In the genomic region with DNA sequence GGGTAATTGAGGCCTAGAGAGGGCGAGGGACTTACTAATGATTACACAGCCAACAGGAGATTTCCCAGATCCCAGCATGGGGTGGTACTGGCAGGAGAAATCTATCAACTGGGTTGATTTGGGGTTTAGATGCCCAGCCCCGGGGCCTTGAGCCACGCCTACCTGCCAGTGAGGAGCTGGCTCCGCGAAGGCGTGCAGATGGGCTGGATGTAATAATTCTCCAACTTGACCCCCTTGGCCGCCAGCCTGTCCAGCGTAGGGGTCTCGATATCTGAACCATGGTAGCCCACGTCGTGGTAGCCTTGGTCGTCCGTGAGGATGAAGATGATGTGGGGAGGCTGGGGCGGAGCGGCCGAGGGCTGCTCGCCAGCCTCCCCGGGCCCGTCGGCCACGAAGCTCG, we compare ENCODE assay signal across 8 cellular contexts. TPM values are rescaled to one million over a fixed set of nuclear protein-coding genes. Genes with fewer than 3 reads are reported as not detected.
DNase-seq lines count a peak whose midpoint lies in the region; ATAC-seq and TF ChIP-seq lines count a peak whose summit lies in the region.
"Had no signal": no experiment of that assay in that cellular context is flagged by ENCODE, and none has a peak within 500 bp of the region (broad histone marks: within the 10 kb centered on the region; RNA-seq: fewer than 3 reads in every experiment).

No MANE protein-coding gene starts in this region.

- H3K27me3 ChIP-seq in IMR-90 (ENCODE audit: control insufficient read depth, insufficient read depth, low read length): no peaks in the 10 kb centered on the region
- H3K27me3 ChIP-seq in mammary epithelial cell (ENCODE audit: insufficient read depth, low read length): no peaks in the 10 kb centered on the region
- H3K27me3 ChIP-seq in kidney epithelial cell (ENCODE audit: control insufficient read depth, insufficient read depth, low read length): no peaks in the 10 kb centered on the region
- no peaks in the 10 kb centered on the region for H3K27me3 ChIP-seq in tibial artery

- TF ChIP-seq POLR2A in IMR-90 (IDR thresholded peaks at IDR 0.05; ENCODE audit: low read depth, low read length): no peak

- dilution Hi-C loops in IMR-90 (cut with HindIII; ENCODE audit: low sequenced_read_pairs, unreplicated experiment): no loop called here
- dilution Hi-C loops in mammary epithelial cell (cut with HindIII; ENCODE audit: low sequenced_read_pairs): no loop called here

- in situ Hi-C loops in IMR-90 (cut with MboI; ENCODE audit: low sequenced_read_pairs) (no loop called here), mammary epithelial cell (cut with MboI; ENCODE audit: low sequenced_read_pairs in 2 of 2) (no loop called here)

- H2BK15ac ChIP-seq in IMR-90 (ENCODE audit: low read depth, low read length): peak overlapping the region; percentile 17; the same call in 2 of the 3 replicates

- H3K4me1 ChIP-seq in IMR-90 (ENCODE audit: control insufficient read depth, insufficient read depth, low read length) (peaks cover 45% of the 10 kb centered on the region), mammary epithelial cell (ENCODE audit: insufficient read depth, low read length) (peaks cover 62% of the 10 kb centered on the region), tibial artery (peaks cover 0 to 17% (median 14%) of the 10 kb centered on the region in 4 donors)

- peak overlapping the region; percentile 32 to 56; a peak in 2 of 4 replicates for H4K8ac ChIP-seq in IMR-90 (ENCODE audit: low read depth in 2 of 2, low read length in 2 of 2)

- DNase-seq in IMR-90: no peak
- DNase-seq in mammary epithelial cell: no peak
- no peak for DNase-seq in kidney epithelial cell (ENCODE audit: low read depth)
- DNase-seq in tibial artery: no peak
- no peak for DNase-seq in cerebellum (ENCODE audit: low spot score)
- DNase-seq in natural killer cell: no peak
- DNase-seq in NOMO-1 (lab: John Stamatoyannopoulos, UW; ENCODE audit: unreplicated experiment in 2 of 2): no peak
- DNase-seq: naive thymus-derived CD4-positive, alpha-beta T cell had no signal

- peak overlapping the region; percentile 72 for H3K9ac ChIP-seq in IMR-90 (ENCODE audit: low read depth, low read length)
- no peak overlapping the region for H3K9ac ChIP-seq in mammary epithelial cell (ENCODE audit: insufficient read depth, low read length)

- H4K20me1 ChIP-seq in IMR-90 (ENCODE audit: insufficient read depth, low read length) (peaks cover 8% of the 10 kb centered on the region; the same call in 1 of the 2 replicates), mammary epithelial cell (ENCODE audit: insufficient read depth, low read length) (no peaks in the 10 kb centered on the region)

- peak overlapping the region; percentile 80 for H2BK120ac ChIP-seq in IMR-90 (ENCODE audit: low read depth, low read length)

- H3K4me3 ChIP-seq in IMR-90 (ENCODE audit: insufficient read depth, low read depth, low read length): peak overlapping the region; percentile 38
- peak overlapping the region; percentile 36 to 54 (median 49) for H3K4me3 ChIP-seq in mammary epithelial cell (replicated peaks in 1 of 3; ENCODE audit: insufficient read depth in 1 of 3, low read depth in 2 of 3, low read length in 3 of 3)
- H3K4me3 ChIP-seq in kidney epithelial cell (ENCODE audit: low read depth, low read length): peak overlapping the region; percentile 25
- H3K4me3 ChIP-seq in tibial artery: peak overlapping the region; percentile 44 to 48

- intact Hi-C loops in IMR-90 (cut with micrococcal nuclease): loop anchor here (2.0 kb wide), 1 partner anchor 49 kb away; no protein-coding TSS in a partner anchor
- intact Hi-C loops in mammary epithelial cell (cut with micrococcal nuclease): no loop called here
- intact Hi-C loops in tibial artery (cut with DNase I; ENCODE audit: low total_unique reads): no loop called here
- intact Hi-C loops in natural killer cell (cut with micrococcal nuclease): no loop called here

- peak overlapping the region; percentile 45 for H2BK5ac ChIP-seq in IMR-90 (ENCODE audit: low read depth, low read length, poor library complexity, severe bottlenecking)

- no peak overlapping the region for H3K27ac Mint-ChIP-seq in natural killer cell
- H3K27ac Mint-ChIP-seq: naive thymus-derived CD4-positive, alpha-beta T cell had no signal

- no peaks in the 10 kb centered on the region for H3K9me3 Mint-ChIP-seq in natural killer cell
- H3K9me3 Mint-ChIP-seq: naive thymus-derived CD4-positive, alpha-beta T cell had no signal

- peak overlapping the region; percentile 22 for H2AK9ac ChIP-seq in IMR-90 (replicated peaks; ENCODE audit: low read depth, low read length, poor library complexity)

- no CpG with 5 or more reads among the region's 22 CpGs for WGBS in IMR-90 (ENCODE audit: extremely low coverage in 2 of 2, insufficient read length in 1 of 2), 2 experiments
- 53% methylated on average over 16 of the region's 22 CpGs for WGBS in mammary epithelial cell (ENCODE audit: low coverage, missing lambda C conversion rate)

- CTCF ChIA-PET in IMR-90 (lab: Yijun Ruan, JAX) (no interaction called here), mammary epithelial cell (lab: Charles Lee; ENCODE audit: low non-redundant PET) (no interaction called here)

- TF ChIP-seq RAD21 in IMR-90 (IDR thresholded peaks at IDR 0.05; ENCODE audit: low read length): no peak

- H3K4me3 Mint-ChIP-seq in natural killer cell: no peak overlapping the region

- POLR2A ChIA-PET in IMR-90 (lab: Charles Lee; ENCODE audit: unreplicated experiment): no interaction called here

- peak overlapping the region; percentile 55; the same call in 1 of the 2 replicates for H2BK20ac ChIP-seq in IMR-90 (ENCODE audit: low read depth, low read length)

- H2AK5ac ChIP-seq in IMR-90 (ENCODE audit: low read depth, low read length): peak overlapping the region; percentile 65

- peak overlapping the region; percentile 66 for H3K14ac ChIP-seq in IMR-90 (replicated peaks; ENCODE audit: low read depth, low read length)

- peak overlapping the region; percentile 91 for H3K4ac ChIP-seq in IMR-90 (ENCODE audit: low read depth, low read length)

- peaks cover 12% of the 10 kb centered on the region; the same call in 1 of the 2 replicates for H3K36me3 ChIP-seq in IMR-90 (ENCODE audit: control insufficient read depth, insufficient read depth, low read length)
- no peaks in the 10 kb centered on the region for H3K36me3 ChIP-seq in mammary epithelial cell (ENCODE audit: insufficient read depth, low read length)
- H3K36me3 ChIP-seq in kidney epithelial cell (ENCODE audit: control insufficient read depth, insufficient read depth, low read length): no peaks in the 10 kb centered on the region
- no peaks in the 10 kb centered on the region for H3K36me3 ChIP-seq in tibial artery

- H3K9me3 ChIP-seq in IMR-90 (ENCODE audit: control insufficient read depth, insufficient read depth, low read length) (no peaks in the 10 kb centered on the region), mammary epithelial cell (replicated peaks; ENCODE audit: insufficient read depth, low read length) (no peaks in the 10 kb centered on the region), tibial artery (no peaks in the 10 kb centered on the region)

- H2AFZ ChIP-seq in IMR-90 (replicated peaks; ENCODE audit: low read length, poor library complexity): peak overlapping the region; percentile 93
- peak overlapping the region; percentile 90 for H2AFZ ChIP-seq in mammary epithelial cell (ENCODE audit: low read depth, low read length)

- peak overlapping the region; percentile 15; the same call in 1 of the 2 replicates for H3K18ac ChIP-seq in IMR-90 (ENCODE audit: low read depth, low read length)

- H4K91ac ChIP-seq in IMR-90 (ENCODE audit: insufficient read depth, low read depth, low read length): peak overlapping the region; percentile 64; the same call in 1 of the 2 replicates

- no peak for TF ChIP-seq CTCF in IMR-90 (conservative IDR thresholded peaks at IDR 0.05; ENCODE audit: low read depth, low read length)
- TF ChIP-seq CTCF in mammary epithelial cell (conservative IDR thresholded peaks at IDR 0.05 in 1 of 2, IDR thresholded peaks at IDR 0.05 in 1 of 2; ENCODE audit: extremely low read depth in 1 of 2, insufficient read depth in 1 of 2, low read depth in 1 of 2, low read length in 2 of 2): no peak
- no peak for TF ChIP-seq CTCF in kidney epithelial cell (IDR thresholded peaks at IDR 0.05; ENCODE audit: insufficient read depth, low read length, poor library complexity, severe bottlenecking)
- TF ChIP-seq CTCF in tibial artery (IDR thresholded peaks at IDR 0.05): no peak
- TF ChIP-seq CTCF in natural killer cell (IDR thresholded peaks at IDR 0.05): no peak

- BruUV-seq in IMR-90 (replicated peaks; lab: Mats Ljungman, UMichigan): no TSS peak
- BruUV-seq in mammary epithelial cell (replicated peaks; lab: Mats Ljungman, UMichigan): no TSS peak

- no peak overlapping the region for H3K56ac ChIP-seq in IMR-90 (ENCODE audit: extremely low read depth, insufficient read depth, low read length)

- H3K9me1 ChIP-seq in IMR-90 (ENCODE audit: insufficient read depth, low read length): peaks cover 37% of the 10 kb centered on the region

- H3K4me1 Mint-ChIP-seq in natural killer cell: peaks cover 11% of the 10 kb centered on the region in 2 donors

- H3K79me2 ChIP-seq in mammary epithelial cell (ENCODE audit: insufficient read depth, low read length): peaks cover 38% of the 10 kb centered on the region

- ATAC-seq in IMR-90 (ENCODE audit: low read depth) (no peak), natural killer cell (no peak)
- ATAC-seq: naive thymus-derived CD4-positive, alpha-beta T cell had no signal

- H3K79me1 ChIP-seq in IMR-90 (ENCODE audit: low read depth in 1 of 2, low read length in 2 of 2): peaks cover 4 to 35% of the 10 kb centered on the region in 2 experiments; a peak in 3 of 4 replicates

- no peaks in the 10 kb centered on the region for H3K36me3 Mint-ChIP-seq in natural killer cell

- peak overlapping the region; percentile 27 for H4K5ac ChIP-seq in IMR-90 (ENCODE audit: low read depth, low read length)

- H3K27ac ChIP-seq in IMR-90 (ENCODE audit: insufficient read depth, low read length) (peak overlapping the region; percentile 84), mammary epithelial cell (ENCODE audit: insufficient read depth, low read depth, low read length) (no peak overlapping the region), tibial artery (no peak overlapping the region)

- H3K23ac ChIP-seq in IMR-90 (ENCODE audit: low read depth, low read length): peak overlapping the region; percentile 19

- peaks cover 26 to 30% of the 10 kb centered on the region in 2 donors for H3K27me3 Mint-ChIP-seq in natural killer cell (ENCODE audit: low read depth in 2 of 2)

- H3K4me2 ChIP-seq in IMR-90 (ENCODE audit: low read depth, low read length) (peak overlapping the region; percentile 75), mammary epithelial cell (ENCODE audit: insufficient read depth, low read depth, low read length) (peak overlapping the region; percentile 93)

RNA-seq across cellular contexts. Expression of a gene that starts 0.8 kb away (rescaled TPM):
- total RNA-seq in IMR-90 (2012; rRNA removed) (15.0 and 15.2 TPM in 2 replicates), mammary epithelial cell (10 to 100 TPM in 1 of 2 donors, 1 to 10 TPM in 1; 9.2 to 38.8 TPM), kidney epithelial cell (2.4 TPM in 2 replicates), cerebellum (1.4 TPM), natural killer cell (under 1 TPM in 1 of 3 donors, not detected in 2; 0.19 TPM)
- polyA plus RNA-seq in IMR-90 (2012; rRNA removed) (14.8 and 15.5 TPM in 2 replicates), mammary epithelial cell (20.3 TPM)
- 10.1 and 22.7 TPM in 2 replicates for polyA plus RNA-seq in IMR-90 (2012; cell fraction: cytosol; rRNA removed)
- polyA plus RNA-seq in IMR-90 (2012; cell fraction: nucleus; rRNA removed; ENCODE audit: low replicate concordance): 3.4 and 9.5 TPM in 2 replicates
- 6.9 TPM for polyA minus RNA-seq in mammary epithelial cell
- polyA plus RNA-seq: naive thymus-derived CD4-positive, alpha-beta T cell had no signal

RNA-seq across cellular contexts. Expression of a gene that starts 12.3 kb away (rescaled TPM):
- total RNA-seq in IMR-90 (2012; rRNA removed) (under 0.01 and 0.18 TPM in 2 replicates), mammary epithelial cell (under 1 TPM; 0.33 to 0.45 TPM), kidney epithelial cell (not detected in 2 replicates), cerebellum (7.5 TPM), natural killer cell (under 1 TPM in 1 of 3 donors, not detected in 2; 0.38 TPM)
- polyA plus RNA-seq in IMR-90 (2012; rRNA removed) (0.17 and 0.19 TPM in 2 replicates), mammary epithelial cell (0.09 TPM)
- polyA plus RNA-seq in IMR-90 (2012; cell fraction: cytosol; rRNA removed): 0.11 and 0.24 TPM in 2 replicates
- 1.5 and 2.4 TPM in 2 replicates for polyA plus RNA-seq in IMR-90 (2012; cell fraction: nucleus; rRNA removed; ENCODE audit: low replicate concordance)
- not detected for polyA minus RNA-seq in mammary epithelial cell
- total RNA-seq: naive thymus-derived CD4-positive, alpha-beta T cell had no signal
- polyA plus RNA-seq: naive thymus-derived CD4-positive, alpha-beta T cell had no signal

RNA-seq across cellular contexts. Expression of a gene that starts 55.6 kb away (rescaled TPM):
- total RNA-seq in IMR-90 (2012; rRNA removed) (18.3 and 19.7 TPM in 2 replicates), mammary epithelial cell (10 to 100 TPM; 17.7 to 70.4 TPM), kidney epithelial cell (30.8 and 33.2 TPM in 2 replicates), cerebellum (14.5 TPM), natural killer cell (10 to 100 TPM; 51.5 to 62.6 (median 51.7) TPM)
- polyA plus RNA-seq in IMR-90 (2012; rRNA removed) (18.2 and 18.8 TPM in 2 replicates), mammary epithelial cell (34.8 TPM)
- polyA plus RNA-seq in IMR-90 (2012; cell fraction: cytosol; rRNA removed): 11.7 and 14.4 TPM in 2 replicates
- polyA plus RNA-seq in IMR-90 (2012; cell fraction: nucleus; rRNA removed; ENCODE audit: low replicate concordance): 43.7 and 51.8 TPM in 2 replicates
- 44.3 TPM for polyA minus RNA-seq in mammary epithelial cell
